ENCODE assay signal across 34 cellular contexts in the genomic region with DNA sequence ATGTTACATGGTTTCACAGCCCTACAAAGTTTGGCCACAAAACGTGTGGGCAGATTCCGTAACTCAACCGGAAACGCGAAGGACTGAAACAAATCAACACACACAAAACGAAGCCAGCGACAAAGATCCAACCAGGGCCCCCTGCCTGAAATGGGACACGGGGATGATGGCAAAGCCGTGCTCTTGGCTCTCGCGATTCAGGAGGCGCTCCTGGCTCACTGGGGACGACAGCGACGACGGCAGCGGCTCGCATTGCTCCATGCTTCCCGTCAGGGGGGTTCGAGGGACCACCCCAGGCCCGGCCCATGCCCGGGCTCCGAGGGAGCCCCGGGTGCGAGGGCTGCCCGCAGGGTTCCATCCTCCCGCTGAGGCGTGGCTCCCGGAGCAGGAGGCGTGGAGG.
DNase-seq lines count a peak whose midpoint lies in the region; ATAC-seq and TF ChIP-seq lines count a peak whose summit lies in the region.
"Had no signal": no experiment of that assay in that cellular context is flagged by ENCODE, and none has a peak within 500 bp of the region (broad histone marks: within the 10 kb centered on the region; RNA-seq: fewer than 3 reads in every experiment).

No MANE protein-coding gene starts in this region.

- peak; percentile 41 for ATAC-seq in stimulated activated naive CD8-positive, alpha-beta T cell treated with anti-CD3 and anti-CD28 coated beads, Interleukin-15, amount 100 ng/mL, for 72 hours
- no peak for ATAC-seq in stimulated activated naive CD8-positive, alpha-beta T cell treated with anti-CD3 and anti-CD28 coated beads, Interleukin-15, Interleukin-2, amounts not matched to agents 100 U/mL and 50 U/mL, for 24 hours
- peak; percentile 11 for ATAC-seq in foreskin keratinocyte
- ATAC-seq in mucosa of descending colon = no peak
- ATAC-seq: GM12878, HCT116 had no signal

- H3K4me1 ChIP-seq in foreskin keratinocyte = no peaks in the 10 kb centered on the region
- H3K4me1 ChIP-seq in mucosa of descending colon (ENCODE audit: low read depth) = no peaks in the 10 kb centered on the region
- H3K4me1 ChIP-seq: A549, ascending aorta, colonic mucosa, testis, uterus had no signal

- H3K27ac Mint-ChIP-seq in stimulated activated naive CD8-positive, alpha-beta T cell treated with anti-CD3 and anti-CD28 coated beads, Interleukin-15, amount 100 ng/mL, for 72 hours = no peak overlapping the region
- H3K27ac Mint-ChIP-seq: activated naive CD8-positive, alpha-beta T cell treated with anti-CD3 and anti-CD28 coated beads, Interleukin-2, amount 10 ng/mL, durations not matched to agents 7 days and 5 days; activated T-cell treated with anti-CD3 and anti-CD28 coated beads, Interleukin-2, amount 50 U/mL, for 24 hours; CD4-positive, alpha-beta memory T cell; immature natural killer cell; natural killer cell; T-helper 1 cell treated with Interleukin-12 subunit alpha and Interleukin-12 subunit beta and Interleukin-4 antibody, amounts not matched to agents 30 μg/mL and 1 μg/mL, for 36 hours had no signal

- no peak for DNase-seq in stimulated activated naive CD8-positive, alpha-beta T cell treated with anti-CD3 and anti-CD28 coated beads, Interleukin-15, amount 100 ng/mL, for 72 hours
- no peak for DNase-seq in stimulated activated naive CD8-positive, alpha-beta T cell treated with anti-CD3 and anti-CD28 coated beads, Interleukin-15, Interleukin-2, amounts not matched to agents 100 U/mL and 50 U/mL, for 24 hours
- no peak for DNase-seq in foreskin keratinocyte
- DNase-seq in mucosa of descending colon = peak in 2 of 3 donors; percentile 28 to 65
- DNase-seq in 8988T = no peak
- DNase-seq in NCI-H510A treated with DMSO at 0.1 percent for 48 hours (lab: John Stamatoyannopoulos, UW) = no peak
- no peak for DNase-seq in activated naive CD4-positive, alpha-beta T cell treated with Interleukin-2 at 50 U/mL for 16 hours
- no peak for DNase-seq in GM19240 (ENCODE audit: insufficient read length, low spot score)
- DNase-seq: activated CD4-positive, CD25-positive, alpha-beta regulatory T cell; activated effector memory CD4-positive, alpha-beta T cell treated with anti-CD3 and anti-CD28 coated beads, Interleukin-2, amount 50 U/mL, for 16 hours; activated naive CD8-positive, alpha-beta T cell treated with anti-CD3 and anti-CD28 coated beads, Interleukin-2, amount 10 ng/mL, durations not matched to agents 7 days and 5 days; activated T-cell treated with anti-CD3 and anti-CD28 coated beads, Interleukin-2, amount 50 U/mL, for 24 hours; CD4-positive, alpha-beta memory T cell; colonic mucosa; effector memory CD4-positive, alpha-beta T cell; immature natural killer cell; KBM-7; natural killer cell; NCI-H1105; NCI-H187 treated with DMSO at 0.1 percent for 48 hours; NCI-H2171 treated with DMSO at 0.1 percent for 48 hours; NCI-H524; occipital lobe; OCI-M1; stimulated activated naive CD4-positive, alpha-beta T cell treated with Interleukin-2 at 50 U/mL for 16 hours; uterus had no signal

- no peaks in the 10 kb centered on the region for H3K27me3 Mint-ChIP-seq in stimulated activated naive CD8-positive, alpha-beta T cell treated with anti-CD3 and anti-CD28 coated beads, Interleukin-15, amount 100 ng/mL, for 72 hours
- H3K27me3 Mint-ChIP-seq: activated naive CD8-positive, alpha-beta T cell treated with anti-CD3 and anti-CD28 coated beads, Interleukin-2, amount 10 ng/mL, durations not matched to agents 7 days and 5 days; activated T-cell treated with anti-CD3 and anti-CD28 coated beads, Interleukin-2, amount 50 U/mL, for 24 hours; CD4-positive, alpha-beta memory T cell had no signal

- H3K27ac ChIP-seq in foreskin keratinocyte = no peak overlapping the region
- H3K27ac ChIP-seq: A549, ascending aorta, colonic mucosa, SK-N-MC, skin epidermis, testis, uterus had no signal

- TF ChIP-seq CTCF in foreskin keratinocyte (conservative IDR thresholded peaks at IDR 0.05) (no peak), mucosa of descending colon (IDR thresholded peaks at IDR 0.05) (no peak)

- H3K4me3 ChIP-seq in mucosa of descending colon = no peak overlapping the region
- H3K4me3 ChIP-seq: A549, ascending aorta, colonic mucosa, GM12878, SK-N-MC, skin epidermis, uterus had no signal

- H3K27me3 ChIP-seq in foreskin keratinocyte = no peaks in the 10 kb centered on the region
- H3K27me3 ChIP-seq: ascending aorta, colonic mucosa, testis, uterus had no signal

- no peaks in the 10 kb centered on the region for H3K36me3 ChIP-seq in mucosa of descending colon (ENCODE audit: low read depth)
- H3K36me3 ChIP-seq: ascending aorta, colonic mucosa, uterus had no signal

- H3K4me1 Mint-ChIP-seq in stimulated activated naive CD8-positive, alpha-beta T cell treated with anti-CD3 and anti-CD28 coated beads, Interleukin-15, amount 100 ng/mL, for 72 hours = no peaks in the 10 kb centered on the region
- H3K4me1 Mint-ChIP-seq: activated naive CD8-positive, alpha-beta T cell treated with anti-CD3 and anti-CD28 coated beads, Interleukin-2, amount 10 ng/mL, durations not matched to agents 7 days and 5 days; CD4-positive, alpha-beta memory T cell; immature natural killer cell; natural killer cell had no signal

- H3K4me3 Mint-ChIP-seq in stimulated activated naive CD8-positive, alpha-beta T cell treated with anti-CD3 and anti-CD28 coated beads, Interleukin-15, amount 100 ng/mL, for 72 hours = no peak overlapping the region
- H3K4me3 Mint-ChIP-seq: activated naive CD8-positive, alpha-beta T cell treated with anti-CD3 and anti-CD28 coated beads, Interleukin-2, amount 10 ng/mL, durations not matched to agents 7 days and 5 days; activated T-cell treated with anti-CD3 and anti-CD28 coated beads, Interleukin-2, amount 50 U/mL, for 24 hours; CD4-positive, alpha-beta memory T cell; immature natural killer cell; natural killer cell; T-helper 1 cell treated with Interleukin-12 subunit alpha and Interleukin-12 subunit beta and Interleukin-4 antibody, amounts not matched to agents 30 μg/mL and 1 μg/mL, for 36 hours had no signal

- H3K9me3 ChIP-seq in mucosa of descending colon = peaks cover 51% of the 10 kb centered on the region
- H3K9me3 ChIP-seq: ascending aorta, colonic mucosa, testis had no signal

- intact Hi-C loops in mucosa of descending colon (cut with DNase I, micrococcal nuclease) = no loop called here

- H3K9me3 Mint-ChIP-seq in stimulated activated naive CD8-positive, alpha-beta T cell treated with anti-CD3 and anti-CD28 coated beads, Interleukin-15, amount 100 ng/mL, for 72 hours = peaks cover 39 to 67% of the 10 kb centered on the region in 2 donors

Comparison
In these comparisons a context has a peak if more than half of its experiments do, and no peak if none do; other contexts are left out.
1. ATAC-seq: peak in stimulated activated naive CD8-positive, alpha-beta T cell treated with anti-CD3 and anti-CD28 coated beads, Interleukin-15, amount 100 ng/mL, for 72 hours (single experiment) and foreskin keratinocyte (single experiment); none in stimulated activated naive CD8-positive, alpha-beta T cell treated with anti-CD3 and anti-CD28 coated beads, Interleukin-15, Interleukin-2, amounts not matched to agents 100 U/mL and 50 U/mL, for 24 hours (single experiment) and mucosa of descending colon (single experiment).
2. DNase-seq: peak in mucosa of descending colon (2 of 3); none in stimulated activated naive CD8-positive, alpha-beta T cell treated with anti-CD3 and anti-CD28 coated beads, Interleukin-15, amount 100 ng/mL, for 72 hours (0 of 2), stimulated activated naive CD8-positive, alpha-beta T cell treated with anti-CD3 and anti-CD28 coated beads, Interleukin-15, Interleukin-2, amounts not matched to agents 100 U/mL and 50 U/mL, for 24 hours (single experiment), foreskin keratinocyte (0 of 2), 8988T (single experiment), NCI-H510A treated with DMSO at 0.1 percent for 48 hours (single experiment), activated naive CD4-positive, alpha-beta T cell treated with Interleukin-2 at 50 U/mL for 16 hours (single experiment) and GM19240 (single experiment).